ENCODE assay signal across 5 cellular contexts in genomic region chr22:21551361-21551760, GRCh38. TPM values are rescaled to one million over a fixed set of nuclear protein-coding genes. Genes with fewer than 3 reads are reported as not detected.
"Had no signal": no experiment of that assay in that cellular context is flagged by ENCODE, and none has a peak within 500 bp of the region (broad histone marks: within the 10 kb centered on the region; RNA-seq: fewer than 3 reads in every experiment).

Gene RIMBP3C (minus strand): TSS chr22:21551461. CDS start chr22:21550976, 485 bp downstream.

RNA-seq across cellular contexts. Expression of gene RIMBP3C, which starts in this region (rescaled TPM):
- total RNA-seq: esophagus muscularis mucosa, esophagus squamous epithelium, glomerular endothelial cell had no signal
- polyA plus RNA-seq: heart left ventricle, heart right ventricle had no signal
